ENCODE assay signal across 14 cellular contexts in genomic region chr19:38199340-38199739, GRCh38. TPM values are rescaled to one million over a fixed set of nuclear protein-coding genes. Genes with fewer than 3 reads are reported as not detected.
DNase-seq lines count a peak whose midpoint lies in the region; ATAC-seq and TF ChIP-seq lines count a peak whose summit lies in the region.
"Had no signal": no experiment of that assay in that cellular context is flagged by ENCODE, and none has a peak within 500 bp of the region (broad histone marks: within the 10 kb centered on the region; RNA-seq: fewer than 3 reads in every experiment).

No MANE protein-coding gene starts in this region.

- no peak overlapping the region for H2BK5ac ChIP-seq in IMR-90 (ENCODE audit: low read depth, low read length, poor library complexity, severe bottlenecking)

- DNase-seq in IMR-90 (no peak), SK-N-MC (ENCODE audit: low read depth, low spot score) (peak; percentile 18), left kidney (ENCODE audit: low read depth, low spot score) (peak; percentile 46), UCSD-AML1 (lab: John Stamatoyannopoulos, UW; ENCODE audit: unreplicated experiment) (no peak), foreskin fibroblast (no peak)
- DNase-seq: AML-193; Caco-2; CD4-positive, alpha-beta T cell; GM23248; HCEC 1CT had no signal

- no CpG with 5 or more reads among the region's 11 CpGs for WGBS in IMR-90 (ENCODE audit: extremely low coverage in 2 of 2, insufficient read length in 1 of 2), 2 experiments

- H3K9ac ChIP-seq in IMR-90 (ENCODE audit: low read depth, low read length) (no peak overlapping the region), SK-N-MC (ENCODE audit: insufficient read length) (no peak overlapping the region)
- H3K9ac ChIP-seq: GM23248 had no signal

- H3K4me1 ChIP-seq in IMR-90 (ENCODE audit: control insufficient read depth, insufficient read depth, low read length): no peaks in the 10 kb centered on the region
- H3K4me1 ChIP-seq: Caco-2 had no signal

- H4K91ac ChIP-seq in IMR-90 (ENCODE audit: insufficient read depth, low read depth, low read length): no peak overlapping the region

- peak overlapping the region; percentile 23 for H2AFZ ChIP-seq in IMR-90 (replicated peaks; ENCODE audit: low read length, poor library complexity)
- H2AFZ ChIP-seq: GM23248 had no signal

- H3K27ac ChIP-seq in IMR-90 (ENCODE audit: insufficient read depth, low read length): no peak overlapping the region
- H3K27ac ChIP-seq in SK-N-MC: no peak overlapping the region
- H3K27ac ChIP-seq: C4-2B, GM23248 had no signal

- peaks cover 18% of the 10 kb centered on the region for H3K36me3 ChIP-seq in IMR-90 (ENCODE audit: control insufficient read depth, insufficient read depth, low read length)
- no peaks in the 10 kb centered on the region for H3K36me3 ChIP-seq in SK-N-MC (ENCODE audit: insufficient read depth, low read length)

- dilution Hi-C loops in IMR-90 (cut with HindIII; ENCODE audit: low sequenced_read_pairs, unreplicated experiment): no loop called here

- CTCF ChIA-PET in IMR-90 (lab: Yijun Ruan, JAX): no interaction called here

- H2BK15ac ChIP-seq in IMR-90 (ENCODE audit: low read depth, low read length): no peak overlapping the region

- H3K27me3 ChIP-seq in IMR-90 (ENCODE audit: control insufficient read depth, insufficient read depth, low read length): no peaks in the 10 kb centered on the region

- no TSS peak for BruUV-seq in IMR-90 (replicated peaks; lab: Mats Ljungman, UMichigan)

- TF ChIP-seq POLR2A in IMR-90 (IDR thresholded peaks at IDR 0.05; ENCODE audit: low read depth, low read length): no peak

- H3K14ac ChIP-seq in IMR-90 (replicated peaks; ENCODE audit: low read depth, low read length): no peak overlapping the region

- H3K9me1 ChIP-seq in IMR-90 (ENCODE audit: insufficient read depth, low read length): peaks cover 6% of the 10 kb centered on the region; the same call in 1 of the 2 replicates

- TF ChIP-seq CTCF in IMR-90 (conservative IDR thresholded peaks at IDR 0.05; ENCODE audit: low read depth, low read length): no peak
- TF ChIP-seq CTCF in foreskin fibroblast (IDR thresholded peaks at IDR 0.05; ENCODE audit: low read depth, low read length): no peak

- H4K5ac ChIP-seq in IMR-90 (ENCODE audit: low read depth, low read length): no peak overlapping the region

- H2AK5ac ChIP-seq in IMR-90 (ENCODE audit: low read depth, low read length): no peak overlapping the region

- H3K4me2 ChIP-seq in IMR-90 (ENCODE audit: low read depth, low read length): no peak overlapping the region

- no peak overlapping the region for H2BK120ac ChIP-seq in IMR-90 (ENCODE audit: low read depth, low read length)

- no peak overlapping the region for H4K8ac ChIP-seq in IMR-90 (ENCODE audit: low read depth in 2 of 2, low read length in 2 of 2)

- H3K4ac ChIP-seq in IMR-90 (ENCODE audit: low read depth, low read length): no peak overlapping the region

- TF ChIP-seq RAD21 in IMR-90 (IDR thresholded peaks at IDR 0.05; ENCODE audit: low read length): no peak

- no peak overlapping the region for H3K56ac ChIP-seq in IMR-90 (ENCODE audit: extremely low read depth, insufficient read depth, low read length)

- intact Hi-C loops in IMR-90 (cut with micrococcal nuclease): no loop called here

- ATAC-seq in IMR-90 (ENCODE audit: low read depth) (no peak), GM21381 (IDR thresholded peaks at IDR 0.05; ENCODE audit: unreplicated experiment) (no peak)

- H4K20me1 ChIP-seq in IMR-90 (ENCODE audit: insufficient read depth, low read length): no peaks in the 10 kb centered on the region

- H3K9me3 ChIP-seq in IMR-90 (ENCODE audit: control insufficient read depth, insufficient read depth, low read length) (no peaks in the 10 kb centered on the region), SK-N-MC (ENCODE audit: low read depth, low read length) (no peaks in the 10 kb centered on the region)
- H3K9me3 ChIP-seq: Caco-2 had no signal

- H2BK20ac ChIP-seq in IMR-90 (ENCODE audit: low read depth, low read length): no peak overlapping the region

- POLR2A ChIA-PET in IMR-90 (lab: Charles Lee; ENCODE audit: unreplicated experiment): no interaction called here

- H3K4me3 ChIP-seq in IMR-90 (ENCODE audit: insufficient read depth, low read depth, low read length) (no peak overlapping the region), SK-N-MC (no peak overlapping the region), foreskin fibroblast (ENCODE audit: low read depth in 1 of 2, low read length in 2 of 2) (no peak overlapping the region)
- H3K4me3 ChIP-seq: GM23248 had no signal

- no peak overlapping the region for H3K23ac ChIP-seq in IMR-90 (ENCODE audit: low read depth, low read length)

- no peak overlapping the region for H2AK9ac ChIP-seq in IMR-90 (replicated peaks; ENCODE audit: low read depth, low read length, poor library complexity)

- in situ Hi-C loops in IMR-90 (cut with MboI; ENCODE audit: low sequenced_read_pairs): no loop called here

- H3K79me1 ChIP-seq in IMR-90 (ENCODE audit: low read depth in 1 of 2, low read length in 2 of 2): peaks cover 0 to 5% of the 10 kb centered on the region in 2 experiments; a peak in 1 of 4 replicates

- no peak overlapping the region for H3K18ac ChIP-seq in IMR-90 (ENCODE audit: low read depth, low read length)

TF ChIP-seq in IMR-90, 13 proteins besides CTCF, POLR2A, EP300 and RAD21:
- no peak for TF ChIP-seq CEBPB (IDR thresholded peaks at IDR 0.05; ENCODE audit: low read depth, low read length)
- no peak for TF ChIP-seq RFX5 (IDR thresholded peaks at IDR 0.05; ENCODE audit: low read depth, low read length)
- TF ChIP-seq SMC3 (IDR thresholded peaks at IDR 0.05; ENCODE audit: low read depth, low read length): no peak
- no peak for TF ChIP-seq NFE2L2 (IDR thresholded peaks at IDR 0.05; ENCODE audit: low read depth, low read length)
- TF ChIP-seq BHLHE40 (IDR thresholded peaks at IDR 0.05; ENCODE audit: low read depth, low read length): no peak
- no peak for TF ChIP-seq USF2 (IDR thresholded peaks at IDR 0.05; ENCODE audit: low read depth, low read length)
- TF ChIP-seq RCOR1 (IDR thresholded peaks at IDR 0.05; ENCODE audit: insufficient replicate concordance, low read length): no peak
- no peak for TF ChIP-seq FOS (IDR thresholded peaks at IDR 0.05; ENCODE audit: low read depth, low read length)
- no peak for TF ChIP-seq MXI1 (IDR thresholded peaks at IDR 0.05; ENCODE audit: borderline replicate concordance, low read depth, low read length)
- TF ChIP-seq ELK1 (IDR thresholded peaks at IDR 0.05; ENCODE audit: borderline replicate concordance, low read depth, low read length): no peak
- no peak for TF ChIP-seq MAZ (IDR thresholded peaks at IDR 0.05; ENCODE audit: borderline replicate concordance, low read depth, low read length)
- TF ChIP-seq MAFK (IDR thresholded peaks at IDR 0.05; ENCODE audit: low read depth, low read length): no peak
- TF ChIP-seq CHD1 (IDR thresholded peaks at IDR 0.05; ENCODE audit: low read depth, low read length): no peak

RNA-seq across cellular contexts. Expression of gene DPF1, which starts 24.7 kb away (rescaled TPM):
- 3.2 and 4.2 TPM in 2 replicates for total RNA-seq in IMR-90 (2012; rRNA removed)
- 5.5 and 6.3 TPM in 2 replicates for polyA plus RNA-seq in IMR-90 (2012; rRNA removed)
- polyA plus RNA-seq in IMR-90 (2012; cell fraction: cytosol; rRNA removed): 3.5 and 3.9 TPM in 2 replicates
- polyA plus RNA-seq in IMR-90 (2012; cell fraction: nucleus; rRNA removed; ENCODE audit: low replicate concordance): 9.4 and 15.8 TPM in 2 replicates
- total RNA-seq: CD4-positive, alpha-beta T cell had no signal

RNA-seq across cellular contexts. Expression of gene PPP1R14A, which starts 56.8 kb away (rescaled TPM):
- not detected in 2 replicates for total RNA-seq in IMR-90 (2012; rRNA removed)
- 0.84 and 2.0 TPM in 2 replicates for polyA plus RNA-seq in IMR-90 (2012; rRNA removed)
- 5.4 and 10.2 TPM in 2 replicates for polyA plus RNA-seq in IMR-90 (2012; cell fraction: cytosol; rRNA removed)
- 2.1 and 3.5 TPM in 2 replicates for polyA plus RNA-seq in IMR-90 (2012; cell fraction: nucleus; rRNA removed; ENCODE audit: low replicate concordance)
- total RNA-seq: CD4-positive, alpha-beta T cell; H4; HT-29 had no signal

Comparison
In these comparisons a context has a peak if more than half of its experiments do, and no peak if none do; other contexts are left out.
1. DNase-seq: peak in SK-N-MC (single experiment) and left kidney (single experiment); none in IMR-90 (single experiment), UCSD-AML1 (single experiment) and foreskin fibroblast (0 of 2).